8 cellular contexts compared by ENCODE assay signal in genomic region chr22:30425616-30426394, GRCh38. TPM values are rescaled to one million over a fixed set of nuclear protein-coding genes. Genes with fewer than 3 reads are reported as not detected.
DNase-seq lines count a peak whose midpoint lies in the region; ATAC-seq, FAIRE-seq and TF ChIP-seq lines count a peak whose summit lies in the region.

A gene with protein sequence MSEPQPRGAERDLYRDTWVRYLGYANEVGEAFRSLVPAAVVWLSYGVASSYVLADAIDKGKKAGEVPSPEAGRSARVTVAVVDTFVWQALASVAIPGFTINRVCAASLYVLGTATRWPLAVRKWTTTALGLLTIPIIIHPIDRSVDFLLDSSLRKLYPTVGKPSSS (plus strand): TSS chr22:30425768. CDS start chr22:30425880, 112 bp downstream.

- H3K36me3 ChIP-seq in A673 (ENCODE audit: insufficient read depth, low read length, poor library complexity, severe bottlenecking): peaks cover 20% of the 10 kb centered on the region
- peaks cover 2 to 12% (median 7%) of the 10 kb centered on the region in 4 experiments; a peak in 6 of 8 replicates for H3K36me3 ChIP-seq in H1 (ENCODE audit: control insufficient read depth in 2 of 4, insufficient read depth in 4 of 4, low read length in 3 of 4)
- H3K36me3 ChIP-seq in mesenchymal stem cell (ENCODE audit: control insufficient read depth in 1 of 2, insufficient read depth in 2 of 2, low read depth in 1 of 2, low read length in 2 of 2): peaks cover 6 to 24% of the 10 kb centered on the region in 2 experiments

- H3K9me3 Mint-ChIP-seq in activated CD8-positive, alpha-beta T cell treated with anti-CD3 and anti-CD28 coated beads, Interleukin-2, amount 10 ng/mL, durations not matched to agents 7 days and 5 days (ENCODE audit: insufficient read depth): no peaks in the 10 kb centered on the region
- no peaks in the 10 kb centered on the region for H3K9me3 Mint-ChIP-seq in stimulated activated effector memory CD8-positive, alpha-beta T cell treated with anti-CD3 and anti-CD28 coated beads, Interleukin-12 subunit alpha, Interleukin-12 subunit beta, amount 100 ng/mL, for 72 hours

- no peaks in the 10 kb centered on the region; the same call in 1 of the 2 replicates for H3K79me1 ChIP-seq in H1 (ENCODE audit: low read depth, low read length)
- H3K79me1 ChIP-seq in mesenchymal stem cell (replicated peaks; ENCODE audit: low read length, poor library complexity, severe bottlenecking): no peaks in the 10 kb centered on the region

- 3% methylated on average over 62 of the region's 62 CpGs; no CpG with 5 or more reads in 1 of the 2 experiments for WGBS in H1 (ENCODE audit: extremely low coverage in 1 of 2, insufficient coverage in 1 of 2, insufficient read length in 1 of 2, insufficient replicate concordance in 2 of 2, low coverage in 1 of 2, low lambda C conversion rate in 2 of 2, missing lambda C conversion rate in 1 of 2), 2 experiments
- WGBS in mesenchymal stem cell: 2% methylated on average over 60 of the region's 62 CpGs

- BruUV-seq in A673 (replicated peaks; lab: Mats Ljungman, UMichigan): TSS peak; percentile 9

- H2AFZ ChIP-seq in H1 (ENCODE audit: low read length): peak within 1 kb of the TSS; percentile 76
- peak within 1 kb of the TSS; percentile 59 for H2AFZ ChIP-seq in mesenchymal stem cell (ENCODE audit: low read depth, low read length)

- H4K5ac ChIP-seq in H1 (ENCODE audit: insufficient read length, low read depth, low read length): peak within 1 kb of the TSS; percentile 20

- intact Hi-C loops in A673 (cut with micrococcal nuclease; ENCODE audit: unreplicated experiment): no loop called here

- H2BK120ac ChIP-seq in H1 (replicated peaks; ENCODE audit: low read depth, low read length) (no peak within 1 kb of the TSS), mesenchymal stem cell (ENCODE audit: low read depth, low read length) (peak within 1 kb of the TSS; percentile 43)

- ATAC-seq in activated CD8-positive, alpha-beta T cell treated with anti-CD3 and anti-CD28 coated beads, Interleukin-2, amount 10 ng/mL, durations not matched to agents 7 days and 5 days: peak; percentile 13
- ATAC-seq in stimulated activated effector memory CD8-positive, alpha-beta T cell treated with anti-CD3 and anti-CD28 coated beads, Interleukin-12 subunit alpha, Interleukin-12 subunit beta, amount 100 ng/mL, for 72 hours: no peak

- H3K9ac ChIP-seq in H1 (replicated peaks in 1 of 4; ENCODE audit: extremely low read depth in 1 of 4, low read depth in 3 of 4, low read length in 3 of 4): peak within 1 kb of the TSS; percentile 9 to 50 (median 40); a peak in 5 of 7 replicates
- H3K9ac ChIP-seq in mesenchymal stem cell (ENCODE audit: low read length): peak within 1 kb of the TSS; percentile 96

- TF ChIP-seq RAD21 in H1 (IDR thresholded peaks at IDR 0.05 in 1 of 2, conservative IDR thresholded peaks at IDR 0.05 in 1 of 2; ENCODE audit: low read depth in 2 of 2, low read length in 2 of 2): no peak

- peak within 1 kb of the TSS; percentile 36 for H3K56ac ChIP-seq in H1 (replicated peaks; ENCODE audit: insufficient read length, low read depth, low read length)

- no peak for TF ChIP-seq CTCF in A673 (conservative IDR thresholded peaks at IDR 0.05; ENCODE audit: low read depth, low read length)
- no peak for TF ChIP-seq CTCF in H1 (IDR thresholded peaks at IDR 0.05; ENCODE audit: control extremely low read depth in 1 of 3, insufficient read depth in 1 of 3, low read depth in 1 of 3, low read length in 3 of 3)

- H3K23ac ChIP-seq in H1 (ENCODE audit: insufficient read length): no peak within 1 kb of the TSS
- H3K23ac ChIP-seq in mesenchymal stem cell (ENCODE audit: low read length in 2 of 2): no peak within 1 kb of the TSS

- no peak within 1 kb of the TSS for H3K14ac ChIP-seq in H1 (ENCODE audit: insufficient read length)
- H3K14ac ChIP-seq in mesenchymal stem cell (ENCODE audit: low read length in 2 of 2): peak within 1 kb of the TSS in 1 of 2 experiments; percentile 36

- FAIRE-seq in H1 (lab: Jason Lieb, UNC): no peak

- H3K27me3 ChIP-seq in A673 (replicated peaks; ENCODE audit: insufficient read depth, low read depth, low read length, poor library complexity): no peaks in the 10 kb centered on the region
- no peaks in the 10 kb centered on the region for H3K27me3 ChIP-seq in H1 (replicated peaks in 1 of 4; ENCODE audit: control insufficient read depth in 3 of 4, extremely low read depth in 1 of 4, insufficient read depth in 3 of 4, low read length in 3 of 4)
- no peaks in the 10 kb centered on the region for H3K27me3 ChIP-seq in mesenchymal stem cell (ENCODE audit: control insufficient read depth in 1 of 2, insufficient read depth in 1 of 2, low read length in 2 of 2)

- peaks cover 0 to 23% of the 10 kb centered on the region in 2 experiments for H4K20me1 ChIP-seq in H1 (replicated peaks in 1 of 2; ENCODE audit: control insufficient read depth in 1 of 2, insufficient read depth in 2 of 2, low read length in 2 of 2)

- DNase-seq in A673 (ENCODE audit: low spot score) (peak; percentile 86), NCI-H510A (lab: John Stamatoyannopoulos, UW) (peak; percentile 11), H1 (ENCODE audit: low read depth in 1 of 2, low spot score in 2 of 2) (peak in 1 of 2 experiments; percentile 83), mesenchymal stem cell (peak; percentile 79), T1000 (lab: John Stamatoyannopoulos, UW) (no peak)
- peak; percentile 58 for DNase-seq in activated CD8-positive, alpha-beta T cell treated with anti-CD3 and anti-CD28 coated beads, Interleukin-2, amount 10 ng/mL, durations not matched to agents 7 days and 5 days
- peak; percentile 32 to 77 for DNase-seq in stimulated activated effector memory CD8-positive, alpha-beta T cell treated with anti-CD3 and anti-CD28 coated beads, Interleukin-12 subunit alpha, Interleukin-12 subunit beta, amount 100 ng/mL, for 72 hours (ENCODE audit: low spot score in 2 of 2)

- H4K8ac ChIP-seq in H1 (ENCODE audit: extremely low read depth, insufficient read depth, low read length) (peak within 1 kb of the TSS; percentile 73), mesenchymal stem cell (ENCODE audit: low read length) (peak within 1 kb of the TSS; percentile 73)

- peak within 1 kb of the TSS; percentile 44 for H3K18ac ChIP-seq in H1 (ENCODE audit: extremely low read depth, low read length)
- peak within 1 kb of the TSS; percentile 66 to 94 for H3K18ac ChIP-seq in mesenchymal stem cell (ENCODE audit: low read depth in 1 of 2, low read length in 2 of 2)

- peaks cover 51% of the 10 kb centered on the region for H3K36me3 Mint-ChIP-seq in activated CD8-positive, alpha-beta T cell treated with anti-CD3 and anti-CD28 coated beads, Interleukin-2, amount 10 ng/mL, durations not matched to agents 7 days and 5 days (ENCODE audit: low read depth)
- H3K36me3 Mint-ChIP-seq in stimulated activated effector memory CD8-positive, alpha-beta T cell treated with anti-CD3 and anti-CD28 coated beads, Interleukin-12 subunit alpha, Interleukin-12 subunit beta, amount 100 ng/mL, for 72 hours: peaks cover 83% of the 10 kb centered on the region

- H4K91ac ChIP-seq in H1 (replicated peaks; ENCODE audit: insufficient read length, low read length) (peak within 1 kb of the TSS; percentile 7), mesenchymal stem cell (ENCODE audit: low read length) (peak within 1 kb of the TSS; percentile 74)

- H3K4me3 ChIP-seq in A673 (ENCODE audit: low read depth, low read length, poor library complexity, severe bottlenecking) (peak within 1 kb of the TSS; percentile 77), H1 (ENCODE audit: extremely low read depth in 1 of 4, insufficient read depth in 2 of 4, low read depth in 3 of 4, low read length in 4 of 4) (peak within 1 kb of the TSS; percentile 66 to 88 (median 80)), mesenchymal stem cell (ENCODE audit: insufficient read depth in 1 of 2, low read depth in 1 of 2, low read length in 2 of 2) (peak within 1 kb of the TSS; percentile 76 to 85)

- H3K4me2 ChIP-seq in H1 (ENCODE audit: insufficient read depth in 1 of 2, low read depth in 2 of 2, low read length in 2 of 2) (peak within 1 kb of the TSS; percentile 70 to 71), mesenchymal stem cell (ENCODE audit: low read length, poor library complexity, severe bottlenecking) (peak within 1 kb of the TSS; percentile 88)

- H3K4me1 Mint-ChIP-seq in activated CD8-positive, alpha-beta T cell treated with anti-CD3 and anti-CD28 coated beads, Interleukin-2, amount 10 ng/mL, durations not matched to agents 7 days and 5 days (ENCODE audit: low read depth): peaks cover 45% of the 10 kb centered on the region
- H3K4me1 Mint-ChIP-seq in stimulated activated effector memory CD8-positive, alpha-beta T cell treated with anti-CD3 and anti-CD28 coated beads, Interleukin-12 subunit alpha, Interleukin-12 subunit beta, amount 100 ng/mL, for 72 hours: peaks cover 59% of the 10 kb centered on the region

- no peak for TF ChIP-seq EP300 in H1 (IDR thresholded peaks at IDR 0.05; ENCODE audit: borderline replicate concordance in 1 of 2, low read depth in 2 of 2, low read length in 2 of 2)

- H3K4me3 Mint-ChIP-seq in activated CD8-positive, alpha-beta T cell treated with anti-CD3 and anti-CD28 coated beads, Interleukin-2, amount 10 ng/mL, durations not matched to agents 7 days and 5 days: peak within 1 kb of the TSS; percentile 97
- peak within 1 kb of the TSS; percentile 91 for H3K4me3 Mint-ChIP-seq in stimulated activated effector memory CD8-positive, alpha-beta T cell treated with anti-CD3 and anti-CD28 coated beads, Interleukin-12 subunit alpha, Interleukin-12 subunit beta, amount 100 ng/mL, for 72 hours

- no peaks in the 10 kb centered on the region for H3K27me3 Mint-ChIP-seq in activated CD8-positive, alpha-beta T cell treated with anti-CD3 and anti-CD28 coated beads, Interleukin-2, amount 10 ng/mL, durations not matched to agents 7 days and 5 days (ENCODE audit: low read depth)

- H2BK5ac ChIP-seq in H1 (ENCODE audit: low read depth, low read length) (peak within 1 kb of the TSS; percentile 57; the same call in 1 of the 2 replicates), mesenchymal stem cell (ENCODE audit: low read depth, low read length, poor library complexity, severe bottlenecking) (no peak within 1 kb of the TSS)

- no peaks in the 10 kb centered on the region for H3K9me3 ChIP-seq in A673 (ENCODE audit: low read depth, low read length, poor library complexity, severe bottlenecking)
- H3K9me3 ChIP-seq in H1 (ENCODE audit: insufficient read depth in 2 of 2, low read depth in 1 of 2, low read length in 1 of 2): no peaks in the 10 kb centered on the region
- H3K9me3 ChIP-seq in mesenchymal stem cell (ENCODE audit: control insufficient read depth, low read length): no peaks in the 10 kb centered on the region

- peaks cover 44% of the 10 kb centered on the region for H3K4me1 ChIP-seq in A673 (ENCODE audit: insufficient read depth, low read length, poor library complexity, severe bottlenecking)
- peaks cover 6 to 29% (median 15%) of the 10 kb centered on the region in 4 experiments for H3K4me1 ChIP-seq in H1 (replicated peaks in 1 of 4; ENCODE audit: control insufficient read depth in 3 of 4, insufficient read depth in 4 of 4, low read length in 3 of 4)
- H3K4me1 ChIP-seq in mesenchymal stem cell (ENCODE audit: control insufficient read depth, insufficient read depth, low read depth, low read length): peaks cover 28% of the 10 kb centered on the region

- peaks cover 22% of the 10 kb centered on the region for H3K23me2 ChIP-seq in H1 (ENCODE audit: low read depth, low read length)

- POLR2A ChIA-PET in A673 (lab: Charles Lee; ENCODE audit: low non-redundant PET): interaction anchor here (0.9 kb wide), 1 partner anchor 25 kb away, joined by 3 read pairs; no protein-coding TSS in a partner anchor
- POLR2A ChIA-PET in activated CD8-positive, alpha-beta T cell treated with anti-CD3 and anti-CD28 coated beads, Interleukin-2, amount 10 ng/mL, durations not matched to agents 7 days and 5 days (lab: Charles Lee): interaction anchor here (0.8 to 4.0 kb wide), 5 partner anchors 10 to 588 kb away, joined by 3 to 39 read pairs (median 4); partner anchors contain the start of genes ASCC2 and SEC14L2
- POLR2A ChIA-PET in H1 (lab: Charles Lee; ENCODE audit: partially characterized antibody): interaction anchor here (0.7 to 5.2 kb wide), 15 partner anchors 9 to 322 kb away, joined by 3 to 39 read pairs (median 4); partner anchors contain the start of genes CASTOR1, CCDC157, SEC14L2 and SF3A1

- H3K79me2 ChIP-seq in H1 (ENCODE audit: control insufficient read depth in 1 of 2, insufficient read depth in 2 of 2, low read length in 2 of 2): peaks cover 0 to 7% of the 10 kb centered on the region in 2 experiments; a peak in 1 of 4 replicates

- peak within 1 kb of the TSS; percentile 97 for H3K27ac Mint-ChIP-seq in activated CD8-positive, alpha-beta T cell treated with anti-CD3 and anti-CD28 coated beads, Interleukin-2, amount 10 ng/mL, durations not matched to agents 7 days and 5 days
- H3K27ac Mint-ChIP-seq in stimulated activated effector memory CD8-positive, alpha-beta T cell treated with anti-CD3 and anti-CD28 coated beads, Interleukin-12 subunit alpha, Interleukin-12 subunit beta, amount 100 ng/mL, for 72 hours: peak within 1 kb of the TSS; percentile 98

- peak; percentile 56 for TF ChIP-seq POLR2A in GM18526 (IDR thresholded peaks at IDR 0.05; ENCODE audit: extremely low read depth, insufficient read length)
- TF ChIP-seq POLR2A in H1 (IDR thresholded peaks at IDR 0.05; ENCODE audit: control extremely low read depth in 1 of 2, low read depth in 2 of 2, low read length in 2 of 2): no peak; a peak in 2 of 3 replicates

- H2BK15ac ChIP-seq in H1 (ENCODE audit: low read length) (no peak within 1 kb of the TSS; the same call in 1 of the 2 replicates), mesenchymal stem cell (ENCODE audit: low read depth, poor library complexity, severe bottlenecking) (peak within 1 kb of the TSS; percentile 94)

- H3K4ac ChIP-seq in H1 (replicated peaks; ENCODE audit: insufficient read length, low read depth, low read length) (peak within 1 kb of the TSS; percentile 19), mesenchymal stem cell (ENCODE audit: low read depth in 1 of 2, low read length in 2 of 2) (peak within 1 kb of the TSS; percentile 58 to 74)

- no peak within 1 kb of the TSS for H2AK5ac ChIP-seq in H1 (ENCODE audit: low read depth, low read length)
- H2AK5ac ChIP-seq in mesenchymal stem cell (ENCODE audit: low read length, severe bottlenecking): peak within 1 kb of the TSS; percentile 50

- 0 out of 2 replicates have a peak within 1 kb of the TSS, but pooled peaks have one; percentile 8 for H2BK20ac ChIP-seq in H1 (ENCODE audit: low read length)

- H3K27ac ChIP-seq in A673 (ENCODE audit: low read depth, low read length, poor library complexity, severe bottlenecking): peak within 1 kb of the TSS; percentile 94
- H3K27ac ChIP-seq in H1 (ENCODE audit: low read depth, low read length): no peak within 1 kb of the TSS
- H3K27ac ChIP-seq in mesenchymal stem cell (ENCODE audit: low read length, poor library complexity, severe bottlenecking): peak within 1 kb of the TSS; percentile 91

- H2BK12ac ChIP-seq in H1 (ENCODE audit: low read depth, low read length) (peak within 1 kb of the TSS; percentile 35; the same call in 1 of the 2 replicates), mesenchymal stem cell (ENCODE audit: low read length in 2 of 2) (peak within 1 kb of the TSS in 1 of 2 experiments; percentile 45)

- CTCF ChIA-PET in A673 (lab: Charles Lee) (interaction anchor here (1.0 to 1.5 kb wide), 2 partner anchors 11 to 14 kb away, joined by 4 to 5 read pairs; no protein-coding TSS in a partner anchor), H1 (lab: Charles Lee; ENCODE audit: partially characterized antibody) (interaction anchor here (0.6 to 12.0 kb wide), 16 partner anchors 8 to 208 kb away, joined by 3 to 164 read pairs (median 6); partner anchors contain the start of gene SEC14L2)
- CTCF ChIA-PET in activated CD8-positive, alpha-beta T cell treated with anti-CD3 and anti-CD28 coated beads, Interleukin-2, amount 10 ng/mL, durations not matched to agents 7 days and 5 days (lab: Charles Lee): interaction anchor here (0.8 to 6.2 kb wide), 23 partner anchors 7 to 308 kb away, joined by 3 to 166 read pairs (median 6); partner anchors contain the start of genes CASTOR1, RNF215, SEC14L2 and TCN2

RNA-seq across cellular contexts. Expression of the gene that starts here (rescaled TPM):
- 82.6 and 86.9 TPM in 2 replicates for total RNA-seq in A673 (2021)
- 10 to 100 TPM; 67.4 to 68.0 TPM for total RNA-seq in activated CD8-positive, alpha-beta T cell treated with anti-CD3 and anti-CD28 coated beads, Interleukin-2, amount 10 ng/mL, durations not matched to agents 7 days and 5 days
- total RNA-seq in H1 (2021; fragmentation: NEBNext Ultra II Directional; extraction: Animal tissue kit (Norgen Biotek cat#: 25700)): 59.8 and 66.4 TPM in 2 replicates
- polyA plus RNA-seq in H1 (2011; rRNA removed): 98.8 and 120 TPM in 2 replicates
- 87.9 TPM for polyA plus RNA-seq in H1 (2011; cell fraction: cytosol; rRNA removed)
- polyA plus RNA-seq in H1 (2011; cell fraction: nucleus; rRNA removed): 82.2 TPM
- 58.5 to 81.6 TPM (median 76.1 TPM) in 4 replicates for polyA plus RNA-seq in H1 (2012, experiment 1 of 2)
- polyA plus RNA-seq in H1 (2012, experiment 2 of 2): 79.5 TPM
- 29.1 TPM for polyA plus RNA-seq in H1 (2013, experiment 1 of 2)
- 31.5 TPM for polyA plus RNA-seq in H1 (2013, experiment 2 of 2)
- polyA minus RNA-seq in H1 (2011; rRNA and poly(A)+ RNA removed): 28.3 and 33.8 TPM in 2 replicates
- 26.5 TPM for polyA minus RNA-seq in H1 (2011; cell fraction: cytosol; rRNA and poly(A)+ RNA removed)
- 26.3 TPM for polyA minus RNA-seq in H1 (2011; cell fraction: nucleus; rRNA and poly(A)+ RNA removed)
- 7.4 TPM for polyA plus RNA-seq in mesenchymal stem cell (2013, experiment 1 of 2)
- 6.4 TPM for polyA plus RNA-seq in mesenchymal stem cell (2013, experiment 2 of 2)
